12 cellular contexts compared by ENCODE assay signal in the genomic region with DNA sequence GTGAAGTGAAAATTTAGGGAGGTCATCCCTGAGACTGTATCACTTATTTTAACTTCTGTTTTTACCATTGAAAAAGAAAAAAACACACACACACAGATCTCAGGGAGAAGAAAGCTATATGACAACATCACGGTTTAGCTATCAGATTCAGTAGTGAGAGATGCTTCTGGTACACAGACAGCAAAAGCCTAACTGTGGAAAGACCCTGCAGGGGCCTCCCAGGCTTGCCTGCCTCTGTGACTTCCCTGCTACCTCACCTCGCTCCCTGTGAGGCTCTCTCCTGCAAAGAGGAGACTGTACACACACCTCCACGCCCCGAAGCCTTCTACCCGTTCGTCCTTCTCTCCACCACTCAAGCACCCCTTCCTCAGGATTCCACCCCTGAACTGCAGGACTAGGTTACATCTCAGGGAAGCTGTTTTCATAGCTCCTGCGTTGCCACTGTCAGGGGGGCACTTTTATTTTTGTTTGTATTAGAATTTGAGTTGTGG.
DNase-seq lines count a peak whose midpoint lies in the region; ATAC-seq lines count a peak whose summit lies in the region.
"Had no signal": no experiment of that assay in that cellular context is flagged by ENCODE, and none has a peak within 500 bp of the region (broad histone marks: within the 10 kb centered on the region; RNA-seq: fewer than 3 reads in every experiment).

No MANE protein-coding gene starts in this region.

- peaks cover 0 to 13% (median 4%) of the 10 kb centered on the region in 4 donors for H3K4me1 Mint-ChIP-seq in CD4-positive, CD25-positive, alpha-beta regulatory T cell
- H3K4me1 Mint-ChIP-seq in activated CD4-positive, alpha-beta memory T cell treated with anti-CD3 and anti-CD28 coated beads, Interleukin-2, amount 10 ng/mL, durations not matched to agents 7 days and 5 days, result peaks cover 10% of the 10 kb centered on the region

- H3K4me3 ChIP-seq in CD4-positive, CD25-positive, alpha-beta regulatory T cell (ENCODE audit: low read depth, low read length), result peak overlapping the region; percentile 62
- peak overlapping the region in 1 of 2 donors; percentile 64 for H3K4me3 ChIP-seq in muscle layer of colon (ENCODE audit: low read depth in 1 of 2, low read length in 2 of 2)

- POLR2A ChIA-PET in activated CD4-positive, alpha-beta memory T cell treated with anti-CD3 and anti-CD28 coated beads, Interleukin-2, amount 10 ng/mL, durations not matched to agents 7 days and 5 days (lab: Charles Lee), result no interaction called here

- CTCF ChIA-PET in activated CD4-positive, alpha-beta memory T cell treated with anti-CD3 and anti-CD28 coated beads, Interleukin-2, amount 10 ng/mL, durations not matched to agents 7 days and 5 days (lab: Charles Lee), result no interaction called here

- H3K27ac ChIP-seq in CD4-positive, CD25-positive, alpha-beta regulatory T cell (ENCODE audit: insufficient read depth, low read length, poor library complexity, severe bottlenecking), result no peak overlapping the region
- H3K27ac ChIP-seq in muscle layer of colon (ENCODE audit: low read depth, low read length), result peak overlapping the region; percentile 40

- H3K36me3 ChIP-seq in CD4-positive, CD25-positive, alpha-beta regulatory T cell (ENCODE audit: control insufficient read depth, insufficient read depth, low read length), result no peaks in the 10 kb centered on the region
- no peaks in the 10 kb centered on the region for H3K36me3 ChIP-seq in muscle layer of colon (ENCODE audit: insufficient read depth, low read length)

- no peak for DNase-seq in CD4-positive, CD25-positive, alpha-beta regulatory T cell
- peak; percentile 55 for DNase-seq in G401 (ENCODE audit: low spot score)
- DNase-seq in activated CD4-positive, alpha-beta memory T cell treated with anti-CD3 and anti-CD28 coated beads, Interleukin-2, amount 10 ng/mL, durations not matched to agents 7 days and 5 days, result no peak
- DNase-seq in NCI-H2081 treated with DMSO at 0.1 percent for 48 hours (lab: John Stamatoyannopoulos, UW), result no peak
- DNase-seq: GDM1, KG1, NCI-H446 had no signal

- no peaks in the 10 kb centered on the region for H3K9me3 Mint-ChIP-seq in CD4-positive, CD25-positive, alpha-beta regulatory T cell
- H3K9me3 Mint-ChIP-seq in activated CD4-positive, alpha-beta memory T cell treated with anti-CD3 and anti-CD28 coated beads, Interleukin-2, amount 10 ng/mL, durations not matched to agents 7 days and 5 days, result no peaks in the 10 kb centered on the region

- peaks cover 6% of the 10 kb centered on the region for H3K27me3 Mint-ChIP-seq in CD4-positive, CD25-positive, alpha-beta regulatory T cell
- no peaks in the 10 kb centered on the region for H3K27me3 Mint-ChIP-seq in activated CD4-positive, alpha-beta memory T cell treated with anti-CD3 and anti-CD28 coated beads, Interleukin-2, amount 10 ng/mL, durations not matched to agents 7 days and 5 days
- H3K27me3 Mint-ChIP-seq: activated naive CD8-positive, alpha-beta T cell had no signal

- H3K4me3 Mint-ChIP-seq in CD4-positive, CD25-positive, alpha-beta regulatory T cell, result peak overlapping the region in 3 of 4 donors; percentile 51 to 87 (median 76)
- H3K4me3 Mint-ChIP-seq in activated CD4-positive, alpha-beta memory T cell treated with anti-CD3 and anti-CD28 coated beads, Interleukin-2, amount 10 ng/mL, durations not matched to agents 7 days and 5 days, result peak overlapping the region; percentile 43
- H3K4me3 Mint-ChIP-seq: activated naive CD8-positive, alpha-beta T cell had no signal

- peak overlapping the region; percentile 41 for H3K9ac ChIP-seq in muscle layer of colon (ENCODE audit: low read length)

- in situ Hi-C loops in G401 (cut with HindIII; ENCODE audit: low sequenced_read_pairs), result no loop called here

- no peaks in the 10 kb centered on the region for H3K9me3 ChIP-seq in CD4-positive, CD25-positive, alpha-beta regulatory T cell (ENCODE audit: control insufficient read depth in 2 of 2, low read length in 2 of 2)
- H3K9me3 ChIP-seq in muscle layer of colon (ENCODE audit: low read length), result no peaks in the 10 kb centered on the region

- H3K36me3 Mint-ChIP-seq in CD4-positive, CD25-positive, alpha-beta regulatory T cell, result no peaks in the 10 kb centered on the region
- no peaks in the 10 kb centered on the region for H3K36me3 Mint-ChIP-seq in activated CD4-positive, alpha-beta memory T cell treated with anti-CD3 and anti-CD28 coated beads, Interleukin-2, amount 10 ng/mL, durations not matched to agents 7 days and 5 days (ENCODE audit: low read depth)
- H3K36me3 Mint-ChIP-seq: activated naive CD8-positive, alpha-beta T cell had no signal

- ATAC-seq in CD4-positive, CD25-positive, alpha-beta regulatory T cell (ENCODE audit: low read depth in 2 of 2), result no peak
- ATAC-seq in HG03039 (IDR thresholded peaks at IDR 0.05; ENCODE audit: unreplicated experiment) (no peak), GM18517 (IDR thresholded peaks at IDR 0.05; ENCODE audit: unreplicated experiment) (no peak), HG02571 (IDR thresholded peaks at IDR 0.05; ENCODE audit: unreplicated experiment) (no peak)

- H3K27ac Mint-ChIP-seq in CD4-positive, CD25-positive, alpha-beta regulatory T cell, result peak overlapping the region; percentile 8 to 79 (median 47)
- peak overlapping the region; percentile 58 for H3K27ac Mint-ChIP-seq in activated CD4-positive, alpha-beta memory T cell treated with anti-CD3 and anti-CD28 coated beads, Interleukin-2, amount 10 ng/mL, durations not matched to agents 7 days and 5 days
- H3K27ac Mint-ChIP-seq: activated naive CD8-positive, alpha-beta T cell had no signal

- no peaks in the 10 kb centered on the region for H3K27me3 ChIP-seq in CD4-positive, CD25-positive, alpha-beta regulatory T cell (ENCODE audit: control insufficient read depth, insufficient read depth, low read length)
- no peaks in the 10 kb centered on the region for H3K27me3 ChIP-seq in muscle layer of colon (ENCODE audit: control insufficient read depth in 1 of 2, insufficient read depth in 2 of 2, low read length in 2 of 2)

- no peaks in the 10 kb centered on the region for H3K4me1 ChIP-seq in CD4-positive, CD25-positive, alpha-beta regulatory T cell (ENCODE audit: control insufficient read depth, insufficient read depth, low read length, poor library complexity, severe bottlenecking)
- H3K4me1 ChIP-seq in muscle layer of colon (ENCODE audit: insufficient read depth, low read length), result peaks cover 37% of the 10 kb centered on the region
